9 cellular contexts compared by ENCODE assay signal in genomic region chr11:82864268-82864667, GRCh38. TPM values are rescaled to one million over a fixed set of nuclear protein-coding genes. Genes with fewer than 3 reads are reported as not detected.
DNase-seq lines count a peak whose midpoint lies in the region; ATAC-seq and TF ChIP-seq lines count a peak whose summit lies in the region.
"Had no signal": no experiment of that assay in that cellular context is flagged by ENCODE, and none has a peak within 500 bp of the region (broad histone marks: within the 10 kb centered on the region; RNA-seq: fewer than 3 reads in every experiment).

No MANE protein-coding gene starts in this region.

- DNase-seq in NCI-H2196 (lab: John Stamatoyannopoulos, UW; ENCODE audit: unreplicated experiment) (peak; percentile 27), NCI-H2196 treated with DMSO at 0.1 percent for 48 hours (lab: John Stamatoyannopoulos, UW; ENCODE audit: unreplicated experiment) (no peak), KBM-7 (peak; percentile 59), RWPE1 (ENCODE audit: low spot score) (peak; percentile 64), chondrocyte (ENCODE audit: low spot score) (no peak), left lung (peak; percentile 60 to 68), upper lobe of right lung (peak; percentile 81), GOT3 (lab: John Stamatoyannopoulos, UW) (no peak)

- H3K27me3 ChIP-seq in left lung = no peaks in the 10 kb centered on the region
- no peaks in the 10 kb centered on the region for H3K27me3 ChIP-seq in upper lobe of right lung
- H3K27me3 ChIP-seq: BLaER1 treated with 17β-estradiol and CSF1 and Interleukin-3, amounts not matched to agents 10 nM and 100 nM had no signal

- peaks cover 21% of the 10 kb centered on the region for H3K4me1 Mint-ChIP-seq in chondrocyte (ENCODE audit: low read depth)

- H3K4me1 ChIP-seq in left lung = peaks cover 0 to 26% of the 10 kb centered on the region in 2 donors
- H3K4me1 ChIP-seq in upper lobe of right lung = peaks cover 9% of the 10 kb centered on the region

- TF ChIP-seq CTCF in RWPE1 (conservative IDR thresholded peaks at IDR 0.05; ENCODE audit: low read depth) = peak; percentile 43; the same call in 1 of the 2 replicates
- peak; percentile 85 for TF ChIP-seq CTCF in chondrocyte (IDR thresholded peaks at IDR 0.05)
- peak in 1 of 2 donors; percentile 31 for TF ChIP-seq CTCF in left lung (IDR thresholded peaks at IDR 0.05)
- TF ChIP-seq CTCF in upper lobe of right lung (IDR thresholded peaks at IDR 0.05) = peak; percentile 61

- no peaks in the 10 kb centered on the region for H3K36me3 ChIP-seq in left lung
- no peaks in the 10 kb centered on the region for H3K36me3 ChIP-seq in upper lobe of right lung
- H3K36me3 ChIP-seq: BLaER1 treated with 17β-estradiol and CSF1 and Interleukin-3, amounts not matched to agents 10 nM and 100 nM had no signal

- H3K27ac ChIP-seq in RWPE1 = no peak overlapping the region
- no peak overlapping the region for H3K27ac ChIP-seq in left lung
- no peak overlapping the region for H3K27ac ChIP-seq in upper lobe of right lung
- H3K27ac ChIP-seq: BLaER1 treated with 17β-estradiol and CSF1 and Interleukin-3, amounts not matched to agents 10 nM and 100 nM had no signal

- H3K4me3 Mint-ChIP-seq in chondrocyte (ENCODE audit: unreplicated experiment) = no peak overlapping the region

- in situ Hi-C loops in KBM-7 (cut with MboI; ENCODE audit: low pct_unique_long_range_greater_than_20kb, low sequenced_read_pairs) = no loop called here

- POLR2A ChIA-PET in RWPE1 (lab: Yijun Ruan, JAX; ENCODE audit: low non-redundant PET) = no interaction called here

- ATAC-seq in left lung (peak; percentile 93), upper lobe of right lung (peak; percentile 97)

- H3K9me3 Mint-ChIP-seq in chondrocyte (ENCODE audit: low read depth) = no peaks in the 10 kb centered on the region

- H3K4me3 ChIP-seq in left lung = no peak overlapping the region
- no peak overlapping the region for H3K4me3 ChIP-seq in upper lobe of right lung
- H3K4me3 ChIP-seq: BLaER1 treated with 17β-estradiol and CSF1 and Interleukin-3, amounts not matched to agents 10 nM and 100 nM had no signal

- no peaks in the 10 kb centered on the region for H3K27me3 Mint-ChIP-seq in chondrocyte (ENCODE audit: low read depth)

- H3K36me3 Mint-ChIP-seq in chondrocyte (ENCODE audit: low read depth) = no peaks in the 10 kb centered on the region

- intact Hi-C loops in left lung (cut with DNase I) (no loop called here), upper lobe of right lung (cut with DNase I) (no loop called here)

- H3K9me3 ChIP-seq in left lung (no peaks in the 10 kb centered on the region), upper lobe of right lung (no peaks in the 10 kb centered on the region)
- H3K9me3 ChIP-seq: BLaER1 treated with 17β-estradiol and CSF1 and Interleukin-3, amounts not matched to agents 10 nM and 100 nM had no signal

- CTCF ChIA-PET in RWPE1 (lab: Yijun Ruan, JAX) = interaction anchor here (0.6 to 1.0 kb wide), 2 partner anchors 145 to 544 kb away, joined by 4 read pairs; no protein-coding TSS in a partner anchor

- no peak overlapping the region for H3K27ac Mint-ChIP-seq in chondrocyte (ENCODE audit: unreplicated experiment)

RNA-seq across cellular contexts. Expression of gene PRCP, which starts 36.0 kb away (rescaled TPM):
- total RNA-seq in chondrocyte (51.2 to 58.9 TPM (median 56.6 TPM) in 3 replicates), left lung (10 to 100 TPM; 82.4 to 88.0 TPM), upper lobe of right lung (91.3 TPM)

RNA-seq across cellular contexts. Expression of gene DDIAS, which starts 37.3 kb away (rescaled TPM):
- total RNA-seq in chondrocyte = 1.2 to 3.5 TPM (median 1.8 TPM) in 3 replicates
- total RNA-seq in left lung = 1 to 10 TPM; 2.9 to 4.2 TPM
- total RNA-seq in upper lobe of right lung = 3.8 TPM

Comparison
In these comparisons a context has a peak if more than half of its experiments do, and no peak if none do; other contexts are left out.
1. DNase-seq: peak in NCI-H2196 (single experiment), KBM-7 (single experiment), RWPE1 (single experiment), left lung (2 of 2) and upper lobe of right lung (single experiment); none in NCI-H2196 treated with DMSO at 0.1 percent for 48 hours (single experiment), chondrocyte (single experiment) and GOT3 (single experiment).